9 cellular contexts compared by ENCODE assay signal in genomic region chr1:46547481-46548383, GRCh38. TPM values are rescaled to one million over a fixed set of nuclear protein-coding genes. Genes with fewer than 3 reads are reported as not detected.
DNase-seq lines count a peak whose midpoint lies in the region; ATAC-seq, FAIRE-seq and TF ChIP-seq lines count a peak whose summit lies in the region.
"Had no signal": no experiment of that assay in that cellular context is flagged by ENCODE, and none has a peak within 500 bp of the region (broad histone marks: within the 10 kb centered on the region; RNA-seq: fewer than 3 reads in every experiment).

No MANE protein-coding gene starts in this region.

- H3K4me3 Mint-ChIP-seq in nephron = no peak overlapping the region
- no peak overlapping the region for H3K4me3 Mint-ChIP-seq in activated naive CD8-positive, alpha-beta T cell treated with anti-CD3 and anti-CD28 coated beads, Interleukin-2, amount 50 U/mL, for 24 hours

- H3K36me3 ChIP-seq in PC-3 (ENCODE audit: low read depth, low read length) = no peaks in the 10 kb centered on the region

- no peaks in the 10 kb centered on the region for H4K20me1 ChIP-seq in PC-3 (ENCODE audit: low read length)

- POLR2A ChIA-PET in PC-3 (lab: Charles Lee; ENCODE audit: unreplicated experiment) = no interaction called here

- H3K27me3 Mint-ChIP-seq in nephron (ENCODE audit: low read depth) = peaks cover 82% of the 10 kb centered on the region
- peaks cover 44% of the 10 kb centered on the region for H3K27me3 Mint-ChIP-seq in activated naive CD8-positive, alpha-beta T cell treated with anti-CD3 and anti-CD28 coated beads, Interleukin-2, amount 50 U/mL, for 24 hours

- no peaks in the 10 kb centered on the region for H3K4me1 ChIP-seq in PC-3 (ENCODE audit: insufficient read depth, low read length)

- no peaks in the 10 kb centered on the region for H3K9me3 Mint-ChIP-seq in nephron
- no peaks in the 10 kb centered on the region for H3K9me3 Mint-ChIP-seq in activated naive CD8-positive, alpha-beta T cell treated with anti-CD3 and anti-CD28 coated beads, Interleukin-2, amount 50 U/mL, for 24 hours

- no peaks in the 10 kb centered on the region for H3F3A ChIP-seq in PC-3 (ENCODE audit: low read length, unreplicated experiment)

- H3K4me1 Mint-ChIP-seq in nephron = peaks cover 21% of the 10 kb centered on the region
- peaks cover 13% of the 10 kb centered on the region for H3K4me1 Mint-ChIP-seq in activated naive CD8-positive, alpha-beta T cell treated with anti-CD3 and anti-CD28 coated beads, Interleukin-2, amount 50 U/mL, for 24 hours

- H3K4me2 ChIP-seq in PC-3 (ENCODE audit: low read length) = peak overlapping the region; percentile 72

- DNase-seq in AG20443 (ENCODE audit: low spot score) = peak; percentile 69
- peak; percentile 50 for DNase-seq in GM12891 (ENCODE audit: insufficient read length, low spot score)
- peak; percentile 70 for DNase-seq in PC-3
- peak; percentile 23 to 62 for DNase-seq in dermis microvascular lymphatic vessel endothelial cell (ENCODE audit: low read depth in 2 of 2)
- DNase-seq in stimulated activated naive CD4-positive, alpha-beta T cell treated with Interleukin-2 at 50 U/mL for 16 hours (lab: John Stamatoyannopoulos, UW) = no peak
- DNase-seq in activated naive CD8-positive, alpha-beta T cell treated with anti-CD3 and anti-CD28 coated beads, Interleukin-2, amount 50 U/mL, for 24 hours = no peak

- H3K9ac ChIP-seq in PC-3 (ENCODE audit: low read length) = no peak overlapping the region

- no peaks in the 10 kb centered on the region for H3K9me3 ChIP-seq in PC-3 (ENCODE audit: low read length)

- CTCF ChIA-PET in PC-3 (lab: Charles Lee) = interaction anchor here (0.5 kb wide), 1 partner anchor 109 kb away, joined by 5 read pairs; no protein-coding TSS in a partner anchor

- intact Hi-C loops in PC-3 (cut with micrococcal nuclease) = no loop called here

- H3K9me2 ChIP-seq in PC-3 (replicated peaks; ENCODE audit: low read length) = no peaks in the 10 kb centered on the region

- no peak for TF ChIP-seq POLR2A in GM12891 (IDR thresholded peaks at IDR 0.05; ENCODE audit: low read depth, low read length)

- BruUV-seq in PC-3 (replicated peaks; lab: Mats Ljungman, UMichigan) = no TSS peak

- H2AFZ ChIP-seq in PC-3 (ENCODE audit: low read length) = peak overlapping the region; percentile 49; the same call in 1 of the 2 replicates

- H3K79me2 ChIP-seq in PC-3 (ENCODE audit: low read length) = no peaks in the 10 kb centered on the region

- H3K4me3 ChIP-seq in PC-3 (ENCODE audit: low read length) = peak overlapping the region; percentile 52

- no peak overlapping the region for H3K27ac ChIP-seq in PC-3 (ENCODE audit: low read length)

- H3K27me3 ChIP-seq in PC-3 (ENCODE audit: low read length) = no peaks in the 10 kb centered on the region

- TF ChIP-seq CTCF in PC-3 (conservative IDR thresholded peaks at IDR 0.05; ENCODE audit: low read depth, low read length) (peak; percentile 82), nephron (IDR thresholded peaks at IDR 0.05; ENCODE audit: unreplicated experiment in 3 of 3) (peak; percentile 29 to 39 (median 33))

- FAIRE-seq in GM12891 (lab: Jason Lieb, UNC) = peak; percentile 67

- no peak overlapping the region for H3K27ac Mint-ChIP-seq in nephron
- H3K27ac Mint-ChIP-seq in activated naive CD8-positive, alpha-beta T cell treated with anti-CD3 and anti-CD28 coated beads, Interleukin-2, amount 50 U/mL, for 24 hours = no peak overlapping the region

- ATAC-seq in PC-3 (peak; percentile 82), GM21381 (IDR thresholded peaks at IDR 0.05; ENCODE audit: unreplicated experiment) (no peak)
- ATAC-seq in activated naive CD8-positive, alpha-beta T cell treated with anti-CD3 and anti-CD28 coated beads, Interleukin-2, amount 50 U/mL, for 24 hours = no peak

- no peaks in the 10 kb centered on the region for H3K36me3 Mint-ChIP-seq in nephron (ENCODE audit: low read depth)
- no peaks in the 10 kb centered on the region for H3K36me3 Mint-ChIP-seq in activated naive CD8-positive, alpha-beta T cell treated with anti-CD3 and anti-CD28 coated beads, Interleukin-2, amount 50 U/mL, for 24 hours (ENCODE audit: low read depth)

TF ChIP-seq in GM12891, 5 proteins besides CTCF, POLR2A, EP300 and RAD21:
- no peak for TF ChIP-seq SPI1 (IDR thresholded peaks at IDR 0.05; ENCODE audit: low read depth, low read length)
- no peak for TF ChIP-seq TAF1 (IDR thresholded peaks at IDR 0.05; ENCODE audit: low read depth, low read length)
- TF ChIP-seq PAX5 (IDR thresholded peaks at IDR 0.05; ENCODE audit: insufficient read depth, low read length, severe bottlenecking) = no peak
- TF ChIP-seq POU2F2 (IDR thresholded peaks at IDR 0.05; ENCODE audit: low read depth, low read length) = no peak
- no peak for TF ChIP-seq POLR2AphosphoS5 (IDR thresholded peaks at IDR 0.05; ENCODE audit: low read depth, low read length)
TF ChIP-seq in GM12891: peak in this region for 0.

RNA-seq across cellular contexts. Expression of gene KNCN, which starts 3.7 kb away (rescaled TPM):
- not detected for polyA plus RNA-seq in GM12891 (2012; ENCODE audit: low read depth, missing spikeins)
- total RNA-seq in PC-3 (2014; rRNA removed) = not detected in 2 replicates
- not detected in 2 replicates for total RNA-seq in dermis microvascular lymphatic vessel endothelial cell
- total RNA-seq: urinary bladder had no signal
- polyA plus RNA-seq: urinary bladder had no signal

RNA-seq across cellular contexts. Expression of gene MKNK1, which starts 56.3 kb away (rescaled TPM):
- 19.7 TPM for polyA plus RNA-seq in GM12891 (2012; ENCODE audit: low read depth, missing spikeins)
- total RNA-seq in PC-3 (2014; rRNA removed) (36.1 and 36.8 TPM in 2 replicates), dermis microvascular lymphatic vessel endothelial cell (14.6 and 17.1 TPM in 2 replicates)

RNA-seq across cellular contexts. Expression of gene DMBX1, which starts 58.1 kb away (rescaled TPM):
- polyA plus RNA-seq in GM12891 (2012; ENCODE audit: low read depth, missing spikeins) = not detected
- total RNA-seq in PC-3 (2014; rRNA removed) = 1.7 and 2.4 TPM in 2 replicates
- total RNA-seq in dermis microvascular lymphatic vessel endothelial cell = not detected in 2 replicates
- total RNA-seq: urinary bladder had no signal
- polyA plus RNA-seq: urinary bladder had no signal

Comparison
In these comparisons a context has a peak if more than half of its experiments do, and no peak if none do; other contexts are left out.
1. DNase-seq: peak in AG20443 (single experiment), GM12891 (single experiment), PC-3 (single experiment) and dermis microvascular lymphatic vessel endothelial cell (2 of 2); none in stimulated activated naive CD4-positive, alpha-beta T cell treated with Interleukin-2 at 50 U/mL for 16 hours (single experiment) and activated naive CD8-positive, alpha-beta T cell treated with anti-CD3 and anti-CD28 coated beads, Interleukin-2, amount 50 U/mL, for 24 hours (single experiment).